24 cellular contexts compared by ENCODE assay signal in the genomic region with DNA sequence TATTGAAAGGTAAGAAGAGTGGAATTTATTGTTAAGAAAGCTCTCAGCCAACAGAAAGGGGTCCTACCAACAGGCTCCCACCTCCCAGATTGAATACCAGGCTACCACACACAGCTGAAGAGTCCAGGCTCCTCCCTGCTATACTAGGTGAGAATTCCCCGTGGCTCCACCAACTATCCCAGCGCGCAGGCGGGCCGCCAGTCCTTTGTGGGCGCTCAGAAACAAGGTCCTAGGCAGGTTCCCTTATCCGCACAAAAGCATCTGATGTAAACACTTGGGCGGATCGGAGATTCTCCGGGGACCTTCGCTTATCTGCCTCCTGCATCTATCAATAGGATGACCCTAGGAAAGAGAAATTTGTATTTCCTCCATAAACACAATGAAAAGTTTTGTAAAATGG.
"Had no signal": no experiment of that assay in that cellular context is flagged by ENCODE, and none has a peak within 500 bp of the region (broad histone marks: within the 10 kb centered on the region; RNA-seq: fewer than 3 reads in every experiment).

No MANE protein-coding gene starts in this region.

- H3K4me3 ChIP-seq: coronary artery, esophagus muscularis mucosa, gastroesophageal sphincter, left lung, mucosa of descending colon, ovary, psoas muscle, thyroid gland had no signal

- H3K27me3 ChIP-seq: esophagus muscularis mucosa, foreskin keratinocyte, gastroesophageal sphincter, left lung, ovary, thyroid gland had no signal

- H3K27ac ChIP-seq: coronary artery, esophagus muscularis mucosa, foreskin keratinocyte, gastroesophageal sphincter, left lung, ovary, psoas muscle, thyroid gland had no signal

- DNase-seq: effector CD4-positive, alpha-beta T cell; foreskin keratinocyte; hypothalamus; left cardiac atrium; mucosa of descending colon; naive B cell; nucleus accumbens; ovary; psoas muscle; right cardiac atrium; small intestine; stimulated activated CD4-positive, alpha-beta T cell treated with anti-CD3 and anti-CD28 coated beads, Interleukin-15, amount 100 ng/mL, for 24 hours; stimulated activated CD4-positive, alpha-beta T cell treated with anti-CD3 and anti-CD28 coated beads, Interleukin-2, amount 100 ng/mL, for 48 hours; stimulated activated naive CD4-positive, alpha-beta T cell; stimulated activated naive CD8-positive, alpha-beta T cell treated with anti-CD3 and anti-CD28 coated beads, Interleukin-15, amount 100 ng/mL, for 72 hours; thyroid gland; trophoblast cell had no signal

- H3K9me3 ChIP-seq: esophagus muscularis mucosa, gastroesophageal sphincter, left lung, mucosa of descending colon, ovary, psoas muscle, thyroid gland had no signal

- H3K36me3 Mint-ChIP-seq: mesothelial cell of epicardium; naive B cell; natural killer cell treated with Interleukin-12 subunit alpha and Interleukin-12 subunit beta and Interleukin-15 and Interleukin-18, amount 100 ng/mL, for 72 hours had no signal

- H3K4me3 Mint-ChIP-seq: mesothelial cell of epicardium; naive B cell; natural killer cell treated with Interleukin-12 subunit alpha and Interleukin-12 subunit beta and Interleukin-15 and Interleukin-18, amount 100 ng/mL, for 72 hours; neural crest cell; stimulated activated naive CD8-positive, alpha-beta T cell treated with anti-CD3 and anti-CD28 coated beads, Interleukin-15, amount 100 ng/mL, for 72 hours had no signal

- H3K9me3 Mint-ChIP-seq: mesothelial cell of epicardium; stimulated activated naive CD8-positive, alpha-beta T cell treated with anti-CD3 and anti-CD28 coated beads, Interleukin-15, amount 100 ng/mL, for 72 hours had no signal

- H3K4me1 ChIP-seq: esophagus muscularis mucosa, foreskin keratinocyte, gastroesophageal sphincter, left lung, psoas muscle, thyroid gland had no signal

- H3K27ac Mint-ChIP-seq: mesothelial cell of epicardium; naive B cell; natural killer cell treated with Interleukin-12 subunit alpha and Interleukin-12 subunit beta and Interleukin-15 and Interleukin-18, amount 100 ng/mL, for 72 hours; stimulated activated naive CD8-positive, alpha-beta T cell treated with anti-CD3 and anti-CD28 coated beads, Interleukin-15, amount 100 ng/mL, for 72 hours had no signal

- ATAC-seq: foreskin keratinocyte; gastroesophageal sphincter; left cardiac atrium; left lung; mucosa of descending colon; natural killer cell treated with Interleukin-12 subunit alpha and Interleukin-12 subunit beta and Interleukin-15 and Interleukin-18, amount 100 ng/mL, for 72 hours; psoas muscle; right cardiac atrium; stimulated activated naive CD8-positive, alpha-beta T cell treated with anti-CD3 and anti-CD28 coated beads, Interleukin-15, amount 100 ng/mL, for 72 hours had no signal

- H3K4me1 Mint-ChIP-seq: mesothelial cell of epicardium; naive B cell; stimulated activated naive CD8-positive, alpha-beta T cell treated with anti-CD3 and anti-CD28 coated beads, Interleukin-15, amount 100 ng/mL, for 72 hours had no signal

- H3K36me3 ChIP-seq: esophagus muscularis mucosa, gastroesophageal sphincter, left lung, ovary, thyroid gland had no signal

- H3K27me3 Mint-ChIP-seq: naive B cell; natural killer cell treated with Interleukin-12 subunit alpha and Interleukin-12 subunit beta and Interleukin-15 and Interleukin-18, amount 100 ng/mL, for 72 hours; stimulated activated naive CD8-positive, alpha-beta T cell treated with anti-CD3 and anti-CD28 coated beads, Interleukin-15, amount 100 ng/mL, for 72 hours had no signal
